13 cellular contexts compared by ENCODE assay signal in genomic region chr1:201496296-201496690, GRCh38. TPM values are rescaled to one million over a fixed set of nuclear protein-coding genes. Genes with fewer than 3 reads are reported as not detected.
DNase-seq lines count a peak whose midpoint lies in the region; FAIRE-seq and TF ChIP-seq lines count a peak whose summit lies in the region.
"Had no signal": no experiment of that assay in that cellular context is flagged by ENCODE, and none has a peak within 500 bp of the region (broad histone marks: within the 10 kb centered on the region; RNA-seq: fewer than 3 reads in every experiment).

No MANE protein-coding gene starts in this region.

- CTCF ChIA-PET in endothelial cell of umbilical vein (lab: Charles Lee) = interaction anchor here (0.9 to 28.3 kb wide), 3 partner anchors 5 to 27 kb away, joined by 3 to 1317 read pairs (median 1317); partner anchors contain the start of genes CSRP1 and PHLDA3

- H3K9me3 ChIP-seq in endothelial cell of umbilical vein (replicated peaks; ENCODE audit: control insufficient read depth, insufficient read depth, low read length) (no peaks in the 10 kb centered on the region), thyroid gland (no peaks in the 10 kb centered on the region)

- H3K9me1 ChIP-seq in endothelial cell of umbilical vein (replicated peaks; ENCODE audit: control insufficient read depth, extremely low read depth, insufficient read depth, low read length) = no peaks in the 10 kb centered on the region

- H3K9ac ChIP-seq in endothelial cell of umbilical vein (replicated peaks; ENCODE audit: extremely low read depth, insufficient read depth, low read length) = no peak overlapping the region

- TF ChIP-seq CTCF in endothelial cell of umbilical vein (IDR thresholded peaks at IDR 0.05; ENCODE audit: extremely low read depth in 1 of 2, insufficient read depth in 1 of 2, low read depth in 1 of 2, low read length in 2 of 2) (no peak), nephron progenitor cell (IDR thresholded peaks at IDR 0.05) (no peak), thyroid gland (IDR thresholded peaks at IDR 0.05) (no peak)

- peak; percentile 24 for FAIRE-seq in endothelial cell of umbilical vein (lab: Jason Lieb, UNC)
- FAIRE-seq: endometrium had no signal

- BruUV-seq in endothelial cell of umbilical vein (replicated peaks; lab: Mats Ljungman, UMichigan) = no TSS peak

- H3K27ac ChIP-seq in endothelial cell of umbilical vein (ENCODE audit: insufficient read depth, low read depth, low read length) (peak overlapping the region; percentile 26), thyroid gland (peak overlapping the region; percentile 96 to 97 (median 96))
- H3K27ac ChIP-seq: 22Rv1 had no signal

- WGBS in thyroid gland, 2 donors = 45 to 54% methylated on average over 8 of the region's 8 CpGs

- peak overlapping the region; percentile 98 for H3K27ac Mint-ChIP-seq in nephron progenitor cell
- H3K27ac Mint-ChIP-seq: activated naive CD4-positive, alpha-beta T cell treated with anti-CD3 and anti-CD28 coated beads, Interleukin-2, amount 50 U/mL, for 24 hours had no signal

- DNase-seq in NCI-H1092 treated with DMSO at 0.1 percent for 48 hours (lab: John Stamatoyannopoulos, UW) = peak; percentile 76
- no peak for DNase-seq in NCI-H1092 (lab: John Stamatoyannopoulos, UW)
- DNase-seq in endothelial cell of umbilical vein (ENCODE audit: low read depth, low spot score) = no peak
- DNase-seq in nephron progenitor cell = no peak
- DNase-seq in thyroid gland = no peak
- DNase-seq in stimulated activated CD4-positive, alpha-beta T cell treated with anti-CD3 and anti-CD28 coated beads, Interleukin-2, amount 100 ng/mL, for 48 hours = no peak
- DNase-seq in SW 1271 (lab: John Stamatoyannopoulos, UW) = no peak
- no peak for DNase-seq in globus pallidus (ENCODE audit: low spot score)
- DNase-seq: activated CD4-positive, alpha-beta T cell treated with anti-CD3 and anti-CD28 coated beads, Interleukin-2, amount 50 U/mL, for 48 hours; DND-41 had no signal

- peak overlapping the region; percentile 43 for H3K4me3 Mint-ChIP-seq in nephron progenitor cell
- H3K4me3 Mint-ChIP-seq: activated naive CD4-positive, alpha-beta T cell treated with anti-CD3 and anti-CD28 coated beads, Interleukin-2, amount 50 U/mL, for 24 hours had no signal

- H3K4me3 ChIP-seq in endothelial cell of umbilical vein (replicated peaks in 1 of 3; ENCODE audit: insufficient read depth in 1 of 3, low read depth in 1 of 3, low read length in 3 of 3) (no peak overlapping the region), thyroid gland (replicated peaks in 1 of 3) (no peak overlapping the region)

- H3K36me3 ChIP-seq in endothelial cell of umbilical vein (ENCODE audit: control insufficient read depth in 2 of 2, extremely low read depth in 1 of 2, insufficient read depth in 2 of 2, low read length in 2 of 2) = peaks cover 5 to 11% of the 10 kb centered on the region in 2 experiments
- peaks cover 0 to 4% of the 10 kb centered on the region in 2 donors for H3K36me3 ChIP-seq in thyroid gland

- H3K36me3 Mint-ChIP-seq in nephron progenitor cell (ENCODE audit: low read depth) = peaks cover 7% of the 10 kb centered on the region

- peaks cover 12% of the 10 kb centered on the region for H3K27me3 Mint-ChIP-seq in nephron progenitor cell (ENCODE audit: low read depth, poor library complexity)
- H3K27me3 Mint-ChIP-seq: activated naive CD4-positive, alpha-beta T cell treated with anti-CD3 and anti-CD28 coated beads, Interleukin-2, amount 50 U/mL, for 24 hours had no signal

- H3K4me2 ChIP-seq in endothelial cell of umbilical vein (ENCODE audit: insufficient read depth, low read length) = no peak overlapping the region

- POLR2A ChIA-PET in endothelial cell of umbilical vein (lab: Charles Lee) = interaction anchor here (2.1 to 2.5 kb wide), 2 partner anchors 10 kb away, joined by 9 read pairs; no protein-coding TSS in a partner anchor

- H3K27me3 ChIP-seq in endothelial cell of umbilical vein (ENCODE audit: control insufficient read depth in 2 of 2, insufficient read depth in 2 of 2, low read length in 2 of 2) (no peaks in the 10 kb centered on the region), thyroid gland (no peaks in the 10 kb centered on the region)

- intact Hi-C loops in endothelial cell of umbilical vein (cut with micrococcal nuclease) = no loop called here
- intact Hi-C loops in thyroid gland (cut with DNase I) = no loop called here

- H3K4me1 ChIP-seq in endothelial cell of umbilical vein (ENCODE audit: control insufficient read depth, extremely low read depth, insufficient read depth, low read length) (peaks cover 65% of the 10 kb centered on the region), thyroid gland (peaks cover 59 to 97% of the 10 kb centered on the region in 2 donors)

- dilution Hi-C loops in endothelial cell of umbilical vein (cut with MboI; ENCODE audit: extremely low pct_ligation_motif_present, low sequenced_read_pairs) = no loop called here

- peaks cover 21% of the 10 kb centered on the region for H3K9me3 Mint-ChIP-seq in nephron progenitor cell
- H3K9me3 Mint-ChIP-seq: activated naive CD4-positive, alpha-beta T cell treated with anti-CD3 and anti-CD28 coated beads, Interleukin-2, amount 50 U/mL, for 24 hours had no signal

- H2AFZ ChIP-seq in endothelial cell of umbilical vein (ENCODE audit: low read depth, low read length) = no peak overlapping the region

- no peaks in the 10 kb centered on the region for H4K20me1 ChIP-seq in endothelial cell of umbilical vein (replicated peaks; ENCODE audit: control insufficient read depth, extremely low read depth, insufficient read depth, low read length)

- H3K79me2 ChIP-seq in endothelial cell of umbilical vein (ENCODE audit: control insufficient read depth, insufficient read depth, low read length) = peaks cover 80% of the 10 kb centered on the region

- TF ChIP-seq POLR2A in endothelial cell of umbilical vein (IDR thresholded peaks at IDR 0.05; ENCODE audit: low read depth, low read length) (no peak), thyroid gland (IDR thresholded peaks at IDR 0.05) (no peak)

- peaks cover 87% of the 10 kb centered on the region for H3K4me1 Mint-ChIP-seq in nephron progenitor cell
- H3K4me1 Mint-ChIP-seq: activated naive CD4-positive, alpha-beta T cell treated with anti-CD3 and anti-CD28 coated beads, Interleukin-2, amount 50 U/mL, for 24 hours had no signal

TF ChIP-seq in endothelial cell of umbilical vein, 7 proteins besides CTCF, POLR2A, EP300 and RAD21:
- TF ChIP-seq GATA2 (IDR thresholded peaks at IDR 0.05; ENCODE audit: insufficient read depth, insufficient read length, low read depth, low read length) (no peak), MYC (IDR thresholded peaks at IDR 0.05; ENCODE audit: low read depth, low read length) (no peak), FOS (IDR thresholded peaks at IDR 0.05; ENCODE audit: borderline replicate concordance, insufficient read depth, low read length) (no peak), MAX (IDR thresholded peaks at IDR 0.05; ENCODE audit: insufficient read depth, insufficient read length) (no peak)

RNA-seq across cellular contexts. Expression of gene CSRP1, which starts 10.6 kb away (rescaled TPM):
- total RNA-seq in endothelial cell of umbilical vein (332 and 393 TPM in 2 replicates), thyroid gland (100 to 1,000 TPM; 285 to 835 (median 454) TPM)
- 510 and 560 TPM in 2 replicates for polyA plus RNA-seq in endothelial cell of umbilical vein
- polyA plus RNA-seq in endothelial cell of umbilical vein (2011; cell fraction: cytosol; rRNA removed) = 538 and 578 TPM in 2 replicates
- polyA plus RNA-seq in endothelial cell of umbilical vein (2011; cell fraction: nucleus; rRNA removed) = 426 and 474 TPM in 2 replicates
- polyA plus RNA-seq in endothelial cell of umbilical vein (2012) = 291 and 393 TPM in 2 replicates
- polyA minus RNA-seq in endothelial cell of umbilical vein = 360 and 393 TPM in 2 replicates
- 93.8 TPM for polyA minus RNA-seq in endothelial cell of umbilical vein (2011; cell fraction: cytosol; rRNA and poly(A)+ RNA removed)
- 111 and 143 TPM in 2 replicates for polyA minus RNA-seq in endothelial cell of umbilical vein (2011; cell fraction: nucleus; rRNA and poly(A)+ RNA removed)

RNA-seq across cellular contexts. Expression of gene PHLDA3, which starts 27.3 kb away (rescaled TPM):
- total RNA-seq in endothelial cell of umbilical vein (29.5 and 35.6 TPM in 2 replicates), thyroid gland (10 to 100 TPM; 17.2 to 33.3 (median 21.6) TPM)
- 21.4 and 24.4 TPM in 2 replicates for polyA plus RNA-seq in endothelial cell of umbilical vein
- polyA plus RNA-seq in endothelial cell of umbilical vein (2011; cell fraction: cytosol; rRNA removed) = 14.4 and 26.7 TPM in 2 replicates
- polyA plus RNA-seq in endothelial cell of umbilical vein (2011; cell fraction: nucleus; rRNA removed) = 9.6 and 10.4 TPM in 2 replicates
- 21.0 and 23.4 TPM in 2 replicates for polyA plus RNA-seq in endothelial cell of umbilical vein (2012)
- polyA minus RNA-seq in endothelial cell of umbilical vein = 7.8 and 8.0 TPM in 2 replicates
- polyA minus RNA-seq in endothelial cell of umbilical vein (2011; cell fraction: cytosol; rRNA and poly(A)+ RNA removed) = 19.4 TPM
- 3.2 and 8.5 TPM in 2 replicates for polyA minus RNA-seq in endothelial cell of umbilical vein (2011; cell fraction: nucleus; rRNA and poly(A)+ RNA removed)

RNA-seq across cellular contexts. Expression of gene NAV1, which starts 42.6 kb away (rescaled TPM):
- total RNA-seq in endothelial cell of umbilical vein (136 and 138 TPM in 2 replicates), thyroid gland (10 to 100 TPM; 13.3 to 29.7 (median 24.1) TPM)
- polyA plus RNA-seq in endothelial cell of umbilical vein = 16.3 and 19.9 TPM in 2 replicates
- polyA plus RNA-seq in endothelial cell of umbilical vein (2011; cell fraction: cytosol; rRNA removed) = 27.2 and 31.1 TPM in 2 replicates
- polyA plus RNA-seq in endothelial cell of umbilical vein (2011; cell fraction: nucleus; rRNA removed) = 58.6 and 65.0 TPM in 2 replicates
- polyA plus RNA-seq in endothelial cell of umbilical vein (2012) = 73.9 and 86.9 TPM in 2 replicates
- 45.0 and 46.8 TPM in 2 replicates for polyA minus RNA-seq in endothelial cell of umbilical vein
- polyA minus RNA-seq in endothelial cell of umbilical vein (2011; cell fraction: cytosol; rRNA and poly(A)+ RNA removed) = 0.31 TPM
- polyA minus RNA-seq in endothelial cell of umbilical vein (2011; cell fraction: nucleus; rRNA and poly(A)+ RNA removed) = 83.9 and 99.0 TPM in 2 replicates
